ENCODE assay signal across 8 cellular contexts in the genomic region with DNA sequence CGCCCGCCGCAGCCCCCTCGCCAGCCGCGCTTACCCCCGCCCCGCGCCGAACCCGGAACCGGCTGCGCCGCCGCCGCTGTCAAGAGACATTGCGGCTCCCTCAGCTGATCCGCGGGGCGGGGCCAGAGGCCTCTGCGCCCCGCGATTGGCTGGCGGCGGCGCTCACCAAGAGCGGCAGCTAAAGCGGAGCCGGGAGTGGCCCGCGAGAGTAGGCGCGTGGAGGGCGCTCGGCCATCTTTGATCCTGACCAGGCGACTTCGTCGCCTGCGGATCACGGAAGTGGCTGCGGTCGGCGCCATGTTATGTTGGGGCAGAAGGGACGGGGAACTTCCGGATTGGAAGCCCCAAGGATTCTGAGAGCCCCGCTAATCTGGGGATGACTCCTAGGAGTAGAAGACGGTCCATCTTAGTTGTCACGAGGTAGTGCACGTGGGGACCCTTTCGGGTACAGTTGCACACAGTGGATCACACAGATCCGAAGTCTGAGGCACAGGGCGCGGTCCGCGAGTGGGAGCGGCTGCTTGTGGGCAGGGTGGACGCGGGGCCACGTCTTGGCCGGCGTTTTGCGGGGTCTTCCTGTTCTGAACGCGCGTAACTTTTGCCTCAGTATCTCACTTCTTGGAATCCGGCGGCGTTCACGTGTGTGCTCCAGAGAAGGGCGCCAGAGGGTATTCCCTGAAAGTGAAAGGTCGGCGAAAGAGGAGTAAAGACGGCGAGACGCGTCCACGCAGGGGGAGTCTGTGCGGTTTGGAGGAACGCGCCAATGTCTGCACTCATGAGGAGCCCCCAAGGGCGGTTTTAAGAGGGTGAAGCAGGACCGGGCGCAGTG. TPM values are rescaled to one million over a fixed set of nuclear protein-coding genes. Genes with fewer than 3 reads are reported as not detected.
A peak's percentile ranks its signal among the peaks of the same experiment; 100 is the strongest.
DNase-seq lines count a peak whose midpoint lies in the region; ATAC-seq, FAIRE-seq and TF ChIP-seq lines count a peak whose summit lies in the region.

A gene with protein sequence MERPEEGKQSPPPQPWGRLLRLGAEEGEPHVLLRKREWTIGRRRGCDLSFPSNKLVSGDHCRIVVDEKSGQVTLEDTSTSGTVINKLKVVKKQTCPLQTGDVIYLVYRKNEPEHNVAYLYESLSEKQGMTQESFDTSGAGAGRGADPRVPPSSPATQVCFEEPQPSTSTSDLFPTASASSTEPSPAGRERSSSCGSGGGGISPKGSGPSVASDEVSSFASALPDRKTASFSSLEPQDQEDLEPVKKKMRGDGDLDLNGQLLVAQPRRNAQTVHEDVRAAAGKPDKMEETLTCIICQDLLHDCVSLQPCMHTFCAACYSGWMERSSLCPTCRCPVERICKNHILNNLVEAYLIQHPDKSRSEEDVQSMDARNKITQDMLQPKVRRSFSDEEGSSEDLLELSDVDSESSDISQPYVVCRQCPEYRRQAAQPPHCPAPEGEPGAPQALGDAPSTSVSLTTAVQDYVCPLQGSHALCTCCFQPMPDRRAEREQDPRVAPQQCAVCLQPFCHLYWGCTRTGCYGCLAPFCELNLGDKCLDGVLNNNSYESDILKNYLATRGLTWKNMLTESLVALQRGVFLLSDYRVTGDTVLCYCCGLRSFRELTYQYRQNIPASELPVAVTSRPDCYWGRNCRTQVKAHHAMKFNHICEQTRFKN (minus strand): TSS at position 93 of the 829 bp plus-strand sequence. CDS start 277 bp downstream, outside the sequence.

- H3K27me3 ChIP-seq in bronchial epithelial cell (ENCODE audit: control insufficient read depth, insufficient read depth, low read length): no peaks in the 10 kb centered on the region
- H3K27me3 ChIP-seq in iPS-20b (ENCODE audit: insufficient read depth, low read length): no peaks in the 10 kb centered on the region
- H3K27me3 ChIP-seq in skeletal muscle tissue (ENCODE audit: control insufficient read depth in 3 of 3, insufficient read depth in 3 of 3, low read length in 3 of 3): no peaks in the 10 kb centered on the region

- H3K4me3 Mint-ChIP-seq in WTC11: peak within 1 kb of the TSS; percentile 97

- peak; percentile 99 for ATAC-seq in GM18502 (IDR thresholded peaks at IDR 0.05; ENCODE audit: poor library complexity, unreplicated experiment)
- ATAC-seq in HG02973 (IDR thresholded peaks at IDR 0.05; ENCODE audit: unreplicated experiment): peak; percentile 98
- ATAC-seq in WTC11: peak; percentile 94

- peaks cover 23% of the 10 kb centered on the region for H3K36me3 Mint-ChIP-seq in WTC11

- H3K36me3 ChIP-seq in bronchial epithelial cell (ENCODE audit: control insufficient read depth, insufficient read depth, low read length) (peaks cover 6% of the 10 kb centered on the region), iPS-20b (ENCODE audit: insufficient read depth, low read depth, low read length) (no peaks in the 10 kb centered on the region; the same call in 1 of the 2 replicates), skeletal muscle tissue (ENCODE audit: control insufficient read depth in 3 of 3, insufficient read depth in 3 of 3, low read length in 3 of 3) (peaks cover 2 to 4% (median 3%) of the 10 kb centered on the region in 3 donors)

- peak within 1 kb of the TSS; percentile 48 for H3K4me3 ChIP-seq in bronchial epithelial cell (ENCODE audit: low read depth, low read length)
- peak within 1 kb of the TSS; percentile 91 for H3K4me3 ChIP-seq in iPS-20b (ENCODE audit: low read length)
- peak within 1 kb of the TSS; percentile 96 to 97 (median 96) for H3K4me3 ChIP-seq in skeletal muscle tissue (ENCODE audit: low read length in 3 of 3)

- CTCF ChIA-PET in WTC11 (lab: Charles Lee): interaction anchor here (1.0 to 2.2 kb wide), 3 partner anchors 17 to 119 kb away, joined by 3 to 22 read pairs (median 3); no protein-coding TSS in a partner anchor

- peak within 1 kb of the TSS; percentile 89 for H3K9ac ChIP-seq in iPS-20b (ENCODE audit: low read depth, low read length)
- peak within 1 kb of the TSS; percentile 89 to 94 (median 93) for H3K9ac ChIP-seq in skeletal muscle tissue (ENCODE audit: low read depth in 1 of 3, low read length in 3 of 3)

- peaks cover 10% of the 10 kb centered on the region; the same call in 1 of the 2 replicates for H3K4me1 ChIP-seq in iPS-20b (ENCODE audit: insufficient read depth, low read length)
- peaks cover 0 to 4% (median 3%) of the 10 kb centered on the region in 3 donors for H3K4me1 ChIP-seq in skeletal muscle tissue (ENCODE audit: control insufficient read depth in 3 of 3, insufficient read depth in 3 of 3, low read length in 3 of 3)

- TF ChIP-seq CTCF in WTC11 (IDR thresholded peaks at IDR 0.05) (no peak), bronchial epithelial cell (IDR thresholded peaks at IDR 0.05; ENCODE audit: insufficient read depth, low read length, severe bottlenecking) (no peak)

- H3K4me1 Mint-ChIP-seq in WTC11: peaks cover 36% of the 10 kb centered on the region

- H3K27me3 Mint-ChIP-seq in WTC11 (ENCODE audit: low read depth): peaks cover 9% of the 10 kb centered on the region

- H3K9me3 Mint-ChIP-seq in WTC11: peaks cover 19% of the 10 kb centered on the region

- DNase-seq in NCI-H2107 treated with DMSO at 0.1 percent for 48 hours (lab: John Stamatoyannopoulos, UW; ENCODE audit: unreplicated experiment) (peak; percentile 87), WTC11 (ENCODE audit: low spot score) (peak; percentile 96), bronchial epithelial cell (ENCODE audit: low read depth) (peak; percentile 90), KBM-7 (no peak)

- H3K9me3 ChIP-seq in iPS-20b (ENCODE audit: insufficient read depth, low read depth, low read length): no peaks in the 10 kb centered on the region
- peaks cover 0 to 2% (median 0%) of the 10 kb centered on the region in 3 donors for H3K9me3 ChIP-seq in skeletal muscle tissue (ENCODE audit: control insufficient read depth in 3 of 3, low read length in 3 of 3)

- in situ Hi-C loops in KBM-7 (cut with MboI; ENCODE audit: low pct_unique_long_range_greater_than_20kb, low sequenced_read_pairs): no loop called here

- POLR2A ChIA-PET in WTC11 (lab: Charles Lee): interaction anchor here (1.1 kb wide), 1 partner anchor 17 kb away, joined by 5 read pairs; no protein-coding TSS in a partner anchor

- peak within 1 kb of the TSS; percentile 89 for H3K27ac ChIP-seq in iPS-20b (ENCODE audit: low read length)
- H3K27ac ChIP-seq in skeletal muscle tissue (ENCODE audit: low read depth, low read length): peak within 1 kb of the TSS; percentile 93

- peak within 1 kb of the TSS; percentile 100 for H3K27ac Mint-ChIP-seq in WTC11

- FAIRE-seq in bronchial epithelial cell (lab: Jason Lieb, UNC): no peak

TF ChIP-seq in WTC11, 78 proteins besides CTCF, POLR2A, EP300 and RAD21 (continues in another document):
- TF ChIP-seq NFATC4 (CRISPR knock-in tag; IDR thresholded peaks at IDR 0.05) (0 out of 2 replicates have a peak, but pooled peaks have one; percentile 51), SMAD3 (CRISPR knock-in tag; IDR thresholded peaks at IDR 0.05; ENCODE audit: borderline replicate concordance) (no peak), MXD4 (CRISPR knock-in tag; IDR thresholded peaks at IDR 0.05; ENCODE audit: borderline replicate concordance) (no peak), PREB (CRISPR knock-in tag; IDR thresholded peaks at IDR 0.05; ENCODE audit: borderline replicate concordance) (no peak), ZBTB43 (CRISPR knock-in tag; IDR thresholded peaks at IDR 0.05) (peak; percentile 83; the same call in 1 of the 2 replicates), GTF2I (CRISPR knock-in tag; conservative IDR thresholded peaks at IDR 0.05) (no peak), FOXJ3 (CRISPR knock-in tag; IDR thresholded peaks at IDR 0.05; ENCODE audit: borderline replicate concordance) (no peak), ATF1 (CRISPR knock-in tag; IDR thresholded peaks at IDR 0.05) (no peak), PRRX2 (CRISPR knock-in tag; IDR thresholded peaks at IDR 0.05) (no peak), EMX1 (CRISPR knock-in tag; IDR thresholded peaks at IDR 0.05) (no peak), SOX15 (CRISPR knock-in tag; IDR thresholded peaks at IDR 0.05) (no peak), JUN (CRISPR knock-in tag; IDR thresholded peaks at IDR 0.05) (no peak), SP1 (CRISPR knock-in tag; conservative IDR thresholded peaks at IDR 0.05) (peak; percentile 77)

RNA-seq across cellular contexts. Expression of the gene that starts here (rescaled TPM):
- total RNA-seq in WTC11 (2021): 50.2 to 58.7 TPM (median 53.9 TPM) in 3 replicates
- 33.4 and 43.4 TPM in 2 replicates for total RNA-seq in bronchial epithelial cell
- 14.1 TPM for total RNA-seq in skeletal muscle tissue
